In the genomic region with DNA sequence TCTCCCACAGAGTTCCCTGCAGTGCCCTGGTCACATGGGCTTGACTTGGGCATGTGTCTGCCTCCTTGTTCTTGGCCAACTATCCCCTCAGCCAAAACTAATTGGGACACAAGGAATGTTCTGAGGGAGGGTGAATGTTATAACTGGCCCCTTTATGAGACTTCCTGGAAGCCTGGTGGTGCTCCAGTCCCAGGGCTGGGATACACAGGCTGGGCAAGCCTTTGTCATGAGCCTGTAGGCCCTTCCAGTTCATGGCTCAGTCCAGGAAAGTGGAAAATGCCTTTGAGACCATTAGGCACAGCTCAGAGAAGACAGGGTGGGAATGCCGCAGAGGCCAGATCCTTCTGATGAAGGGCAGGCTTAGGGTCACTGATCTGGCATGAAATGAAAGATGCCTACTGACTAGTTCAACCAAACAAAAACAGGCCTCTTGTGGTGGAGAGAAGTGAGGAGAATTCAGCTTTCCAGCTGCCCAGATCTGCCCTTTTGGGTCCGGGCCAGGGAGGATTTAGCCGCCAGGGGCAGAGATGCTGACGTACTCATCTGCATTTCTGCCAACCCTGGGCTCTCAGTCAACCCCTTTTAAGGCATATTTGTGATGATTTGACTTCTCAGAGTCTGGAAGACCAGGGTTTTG, we compare ENCODE assay signal across 11 cellular contexts.
DNase-seq lines count a peak whose midpoint lies in the region; ATAC-seq and TF ChIP-seq lines count a peak whose summit lies in the region.
"Had no signal": no experiment of that assay in that cellular context is flagged by ENCODE, and none has a peak within 500 bp of the region (broad histone marks: within the 10 kb centered on the region; RNA-seq: fewer than 3 reads in every experiment).

No MANE protein-coding gene starts in this region.

- DNase-seq in HT1080 (ENCODE audit: low read depth), result peak; percentile 8
- DNase-seq in cardiac fibroblast (ENCODE audit: low read depth in 2 of 2), result peak; percentile 7 to 47
- peak; percentile 64 to 76 for DNase-seq in hippocampal formation (lab: John Stamatoyannopoulos, UW)
- DNase-seq in smooth muscle cell of the brain vasculature (ENCODE audit: low read depth, low spot score), result peak; percentile 6
- DNase-seq in NCI-H2107 treated with DMSO at 0.1 percent for 48 hours (lab: John Stamatoyannopoulos, UW; ENCODE audit: unreplicated experiment), result no peak
- DNase-seq: activated T-cell treated with anti-CD3 and anti-CD28 coated beads, Interleukin-2, amount 50 U/mL, for 4 hours; NCI-H1436 treated with DMSO at 0.1 percent for 48 hours; T-helper 1 cell had no signal

- TF ChIP-seq CTCF in cardiac fibroblast (IDR thresholded peaks at IDR 0.05; ENCODE audit: low read depth, low read length), result no peak

- ATAC-seq in HG02840 (IDR thresholded peaks at IDR 0.05; ENCODE audit: low FRiP score, unreplicated experiment) (no peak), GM18858 (IDR thresholded peaks at IDR 0.05; ENCODE audit: unreplicated experiment) (no peak), HG03565 (IDR thresholded peaks at IDR 0.05; ENCODE audit: unreplicated experiment) (no peak)
- ATAC-seq: activated T-cell treated with anti-CD3 and anti-CD28 coated beads, Interleukin-2, amount 50 U/mL, for 4 hours had no signal

- no peak overlapping the region for H3K4me3 ChIP-seq in cardiac fibroblast (replicated peaks in 1 of 2; ENCODE audit: low read depth in 2 of 2, low read length in 2 of 2)
